ENCODE assay signal across 8 cellular contexts in the genomic region with DNA sequence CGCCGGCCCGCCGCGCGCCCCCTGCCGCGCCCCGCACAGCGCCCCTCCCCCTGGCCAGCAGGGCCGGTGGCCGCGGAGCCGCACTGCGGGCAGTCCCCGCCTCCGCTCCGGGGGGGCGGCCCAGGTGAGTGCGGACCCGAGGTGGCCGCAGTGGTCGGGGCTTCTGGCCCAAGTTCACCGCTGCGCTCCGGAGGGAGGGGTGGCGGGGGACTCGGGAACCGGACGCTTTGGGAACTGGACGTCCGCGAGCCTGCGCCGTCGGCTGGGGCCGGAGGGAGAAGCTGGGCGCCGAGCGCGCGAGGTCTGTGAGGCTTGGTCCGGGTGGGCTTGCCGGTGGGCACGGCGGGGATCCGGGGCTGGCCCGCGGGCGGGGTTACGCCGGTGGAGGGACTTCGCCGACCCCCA. TPM values are rescaled to one million over a fixed set of nuclear protein-coding genes. Genes with fewer than 3 reads are reported as not detected.
DNase-seq lines count a peak whose midpoint lies in the region; ATAC-seq, FAIRE-seq and TF ChIP-seq lines count a peak whose summit lies in the region.

No MANE protein-coding gene starts in this region.

- peak; percentile 70 for DNase-seq in Right ventricle myocardium inferior (ENCODE audit: missing footprints)
- no peak for DNase-seq in cardiac septum (ENCODE audit: low spot score)
- DNase-seq in adrenal gland, result peak in 6 of 7 donors; percentile 34 to 63 (median 54)
- DNase-seq in HepG2 (ENCODE audit: low spot score), result no peak
- peak in 1 of 2 donors; percentile 35 for DNase-seq in tibial artery
- DNase-seq in NCI-H1092 (lab: John Stamatoyannopoulos, UW), result no peak
- DNase-seq in LoVo (ENCODE audit: low spot score), result no peak

- peak overlapping the region; percentile 72 for H3K9ac ChIP-seq in HepG2 (ENCODE audit: insufficient read depth, low read depth, low read length)

- POLR2A ChIA-PET in HepG2 (lab: Yijun Ruan, JAX), result interaction anchor here (0.7 to 1.8 kb wide), 3 partner anchors 38 to 79 kb away, joined by 3 to 10 read pairs (median 3); no protein-coding TSS in a partner anchor

- H3K27me3 ChIP-seq in adrenal gland, result no peaks in the 10 kb centered on the region
- peaks cover 0 to 4% of the 10 kb centered on the region in 2 experiments; a peak in 2 of 5 replicates for H3K27me3 ChIP-seq in HepG2 (ENCODE audit: control insufficient read depth in 1 of 2, insufficient read depth in 2 of 2, low read length in 2 of 2)
- H3K27me3 ChIP-seq in tibial artery, result no peaks in the 10 kb centered on the region

- 1 to 6% (median 1%) methylated on average over 7 to 54 of the region's 54 CpGs; no CpG with 5 or more reads in 1 of the 4 donors for WGBS in adrenal gland, 4 donors
- no CpG with 5 or more reads among the region's 54 CpGs for WGBS in HepG2 (ENCODE audit: low lambda C conversion rate)

- CTCF ChIA-PET in HepG2 (lab: Yijun Ruan, JAX; ENCODE audit: low intra/inter-chr PET ratio, low total read pairs), result no interaction called here

- H3K27ac ChIP-seq in adrenal gland (peak overlapping the region; percentile 4 to 93 (median 85)), HepG2 (ENCODE audit: extremely low read length, insufficient read depth, low read length) (peak overlapping the region; percentile 66), tibial artery (peak overlapping the region; percentile 89)

- TF ChIP-seq CTCF in adrenal gland (IDR thresholded peaks at IDR 0.05) (no peak), HepG2 (CRISPR knock-in tag; IDR thresholded peaks at IDR 0.05) (no peak), tibial artery (IDR thresholded peaks at IDR 0.05) (no peak)

- TF ChIP-seq EP300 in HepG2 (IDR thresholded peaks at IDR 0.05; ENCODE audit: low read depth in 2 of 2, low read length in 2 of 2), result no peak
- TF ChIP-seq EP300 in HepG2 (CRISPR knock-in tag; IDR thresholded peaks at IDR 0.05; ENCODE audit: borderline replicate concordance), result no peak

- peaks cover 8% of the 10 kb centered on the region for H3K79me2 ChIP-seq in HepG2 (ENCODE audit: insufficient read depth, low read length)

- FAIRE-seq in HepG2 (lab: Jason Lieb, UNC), result no peak

- no peaks in the 10 kb centered on the region; the same call in 1 of the 2 replicates for H4K20me1 ChIP-seq in HepG2 (ENCODE audit: insufficient read depth, low read length)

- TF ChIP-seq POLR2A in adrenal gland (IDR thresholded peaks at IDR 0.05) (no peak), HepG2 (IDR thresholded peaks at IDR 0.05; ENCODE audit: insufficient read depth in 1 of 2, low read depth in 2 of 2, low read length in 2 of 2) (no peak)

- ATAC-seq in Right ventricle myocardium inferior (peak; percentile 5), HepG2 (peak; percentile 22), GM18867 (IDR thresholded peaks at IDR 0.05; ENCODE audit: unreplicated experiment) (no peak)

- no TSS peak for BruUV-seq in HepG2 (replicated peaks; lab: Mats Ljungman, UMichigan)

- TF ChIP-seq RAD21 in HepG2 (CRISPR knock-in tag; IDR thresholded peaks at IDR 0.05), result no peak

- H3K4me1 ChIP-seq in adrenal gland (replicated peaks in 1 of 2), result peaks cover 33 to 52% of the 10 kb centered on the region in 2 donors
- H3K4me1 ChIP-seq in HepG2 (ENCODE audit: insufficient read depth, low read length), result peaks cover 71% of the 10 kb centered on the region
- H3K4me1 ChIP-seq in tibial artery, result peaks cover 6 to 50% (median 41%) of the 10 kb centered on the region in 4 donors

- H3K4me3 ChIP-seq in adrenal gland, result peak overlapping the region; percentile 23 to 91 (median 60)
- H3K4me3 ChIP-seq in HepG2 (replicated peaks in 1 of 3; ENCODE audit: insufficient read depth in 1 of 3, low read depth in 2 of 3, low read length in 3 of 3), result peak overlapping the region; percentile 66 to 86 (median 83)
- H3K4me3 ChIP-seq in tibial artery, result peak overlapping the region; percentile 86 to 95

- no peaks in the 10 kb centered on the region for H3K36me3 ChIP-seq in adrenal gland (replicated peaks in 1 of 2)
- H3K36me3 ChIP-seq in HepG2 (replicated peaks in 1 of 2; ENCODE audit: control insufficient read depth in 1 of 2, insufficient read depth in 2 of 2, low read length in 2 of 2), result no peaks in the 10 kb centered on the region
- H3K36me3 ChIP-seq in tibial artery, result no peaks in the 10 kb centered on the region

- peak overlapping the region; percentile 80 for H3K4me2 ChIP-seq in HepG2 (ENCODE audit: low read depth, low read length)

- in situ Hi-C loops in HepG2 (cut with HindIII; ENCODE audit: extremely low pct_ligation_motif_present, low pct_unique_long_range_greater_than_20kb), result loop anchor here (25.0 kb wide), 1 partner anchor 419 kb away; no protein-coding TSS in a partner anchor

- intact Hi-C loops in Right ventricle myocardium inferior (cut with DNase I) (loop anchor here (2.0 to 5.0 kb wide), 3 partner anchors 399 to 509 kb away; partner anchors contain the start of genes FAM210A and RNMT), cardiac septum (cut with DNase I) (loop anchor here (1.0 to 5.0 kb wide), 6 partner anchors 99 to 509 kb away; partner anchors contain the start of genes FAM210A and RNMT), adrenal gland (cut with DNase I) (loop anchor here (5.0 to 10.0 kb wide), 2 partner anchors 309 to 417 kb away; no protein-coding TSS in a partner anchor), HepG2 (cut with micrococcal nuclease; ENCODE audit: unreplicated experiment) (loop anchor here (1.0 to 10.0 kb wide), 6 partner anchors 41 to 497 kb away; no protein-coding TSS in a partner anchor), tibial artery (cut with DNase I; ENCODE audit: low total_unique reads) (loop anchor here (2.0 to 5.0 kb wide), 3 partner anchors 44 to 315 kb away; no protein-coding TSS in a partner anchor)

- no peak overlapping the region for H2AFZ ChIP-seq in HepG2 (ENCODE audit: low read length)

- H3K9me3 ChIP-seq in adrenal gland (replicated peaks in 1 of 3) (no peaks in the 10 kb centered on the region), HepG2 (ENCODE audit: low read length) (no peaks in the 10 kb centered on the region), tibial artery (no peaks in the 10 kb centered on the region)

TF ChIP-seq in HepG2, 621 proteins besides CTCF, POLR2A, EP300 and RAD21 (continues in another document):
- no peak for TF ChIP-seq HMG20A (CRISPR knock-in tag; IDR thresholded peaks at IDR 0.05; ENCODE audit: borderline replicate concordance)
- no peak for TF ChIP-seq MYC (CRISPR knock-in tag; IDR thresholded peaks at IDR 0.05; ENCODE audit: borderline replicate concordance)
- no peak for TF ChIP-seq ZNF562 (CRISPR knock-in tag; IDR thresholded peaks at IDR 0.05; ENCODE audit: borderline replicate concordance)
- TF ChIP-seq ZFP91 (CRISPR knock-in tag; IDR thresholded peaks at IDR 0.05; ENCODE audit: borderline replicate concordance), result 0 out of 2 replicates have a peak, but pooled peaks have one; percentile 48

RNA-seq across cellular contexts. Expression of gene LDLRAD4, which starts 0.6 kb away (rescaled TPM):
- total RNA-seq in Right ventricle myocardium inferior, result 29.6 TPM
- total RNA-seq in cardiac septum, result 23.3 TPM
- 10 to 100 TPM; 26.1 to 64.5 (median 47.7) TPM for total RNA-seq in adrenal gland
- polyA plus RNA-seq in adrenal gland, result 10 to 100 TPM in 1 of 3 donors, 1 to 10 TPM in 2; 3.9 to 16.6 (median 8.9) TPM
- total RNA-seq in HepG2 (2016; rRNA removed; fragmentation: Illumina TruSeq; extraction: Trizol), result 10.4 and 13.6 TPM in 2 replicates
- total RNA-seq in HepG2 (2016; cell fraction: cytosol; rRNA removed; fragmentation: Illumina TruSeq; extraction: Trizol; ENCODE audit: low read depth), result 6.1 and 8.9 TPM in 2 replicates
- 12.4 and 15.9 TPM in 2 replicates for total RNA-seq in HepG2 (2016; cell fraction: insoluble cytoplasmic fraction; rRNA removed; fragmentation: Illumina TruSeq; extraction: Trizol)
- total RNA-seq in HepG2 (2016; cell fraction: membrane; rRNA removed; fragmentation: Illumina TruSeq; extraction: Trizol), result 11.2 and 12.8 TPM in 2 replicates
- 18.3 and 32.5 TPM in 2 replicates for total RNA-seq in HepG2 (2016; cell fraction: nucleus; rRNA removed; fragmentation: Illumina TruSeq; extraction: Trizol)
- 11.8 and 20.9 TPM in 2 replicates for polyA plus RNA-seq in HepG2 (2011; rRNA removed)
- polyA plus RNA-seq in HepG2 (2011; cell fraction: cytosol; rRNA removed), result 7.9 and 14.0 TPM in 2 replicates
- polyA plus RNA-seq in HepG2 (2011; cell fraction: nucleus; rRNA removed), result 35.4 and 60.5 TPM in 2 replicates
- polyA plus RNA-seq in HepG2 (2012), result 7.9 and 15.6 TPM in 2 replicates
- polyA plus RNA-seq in HepG2 (2016; cell fraction: cytosol; fragmentation: Illumina TruSeq; extraction: Trizol; ENCODE audit: low read depth), result 9.0 and 9.7 TPM in 2 replicates
- polyA plus RNA-seq in HepG2 (2016; cell fraction: insoluble cytoplasmic fraction; fragmentation: Illumina TruSeq; extraction: Trizol; ENCODE audit: low read depth), result 12.7 and 13.9 TPM in 2 replicates
- 12.9 and 14.9 TPM in 2 replicates for polyA plus RNA-seq in HepG2 (2016; cell fraction: membrane; fragmentation: Illumina TruSeq; extraction: Trizol; ENCODE audit: low read depth)
- polyA plus RNA-seq in HepG2 (2016; cell fraction: nucleus; fragmentation: Illumina TruSeq; extraction: Trizol; ENCODE audit: insufficient read depth, low read depth), result 20.5 and 30.2 TPM in 2 replicates
- 0.19 and 17.1 TPM in 2 replicates for polyA minus RNA-seq in HepG2 (2011; rRNA and poly(A)+ RNA removed; ENCODE audit: low replicate concordance)
- polyA minus RNA-seq in HepG2 (2011; cell fraction: cytosol; rRNA and poly(A)+ RNA removed), result 5.8 and 10.2 TPM in 2 replicates
- polyA minus RNA-seq in HepG2 (2011; cell fraction: nucleus; rRNA and poly(A)+ RNA removed), result 34.9 and 52.0 TPM in 2 replicates

Comparison
In these comparisons a context has a peak if more than half of its experiments do, and no peak if none do; other contexts are left out.
1. DNase-seq: peak in Right ventricle myocardium inferior (single experiment) and adrenal gland (6 of 7); none in cardiac septum (single experiment), HepG2 (single experiment), NCI-H1092 (single experiment) and LoVo (single experiment).
2. Peak in every context shown above with its lines, with median percentiles within 50 percentile points of each other: H3K27ac ChIP-seq and H3K4me3 ChIP-seq.